In the genomic region with DNA sequence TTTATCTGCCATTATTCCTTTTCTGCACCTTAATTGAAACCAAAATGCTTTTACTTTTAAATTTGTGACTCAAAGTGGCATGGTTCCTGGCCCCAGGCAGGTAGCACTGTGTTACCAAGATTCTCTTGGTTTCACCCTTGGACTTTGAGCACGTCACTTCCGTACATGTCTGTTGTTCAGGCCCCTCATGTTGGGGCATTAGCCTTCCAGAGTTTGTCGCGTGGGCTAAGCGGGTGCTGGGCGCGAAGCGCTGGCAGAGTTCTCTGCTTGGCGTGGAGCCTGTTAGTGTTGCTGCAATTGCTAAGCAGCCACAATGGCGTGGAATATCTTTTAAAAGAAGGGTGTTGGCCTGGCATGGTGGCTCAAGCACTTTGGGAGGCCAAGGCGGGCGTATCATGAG, we compare ENCODE assay signal across 17 cellular contexts. TPM values are rescaled to one million over a fixed set of nuclear protein-coding genes. Genes with fewer than 3 reads are reported as not detected.
A peak's percentile ranks its signal among the peaks of the same experiment; 100 is the strongest.
DNase-seq lines count a peak whose midpoint lies in the region; ATAC-seq, FAIRE-seq and TF ChIP-seq lines count a peak whose summit lies in the region.
"Had no signal": no experiment of that assay in that cellular context is flagged by ENCODE, and none has a peak within 500 bp of the region (broad histone marks: within the 10 kb centered on the region; RNA-seq: fewer than 3 reads in every experiment).

No MANE protein-coding gene starts in this region.

- WGBS in HepG2 (ENCODE audit: low lambda C conversion rate) = 90% methylated on average over 10 of the region's 12 CpGs
- WGBS in spleen, 5 donors = 94 to 97% (median 96%) methylated on average over 12 of the region's 12 CpGs

- no peaks in the 10 kb centered on the region for H3K9me3 ChIP-seq in BLaER1
- no peaks in the 10 kb centered on the region for H3K9me3 ChIP-seq in HepG2 (ENCODE audit: low read length)
- H3K9me3 ChIP-seq in spleen = no peaks in the 10 kb centered on the region
- H3K9me3 ChIP-seq: SJCRH30 had no signal

- CTCF ChIA-PET in HepG2 (lab: Yijun Ruan, JAX; ENCODE audit: low intra/inter-chr PET ratio, low total read pairs) = no interaction called here

- no peak for ATAC-seq in HepG2
- no peak for ATAC-seq in effector memory CD8-positive, alpha-beta T cell (replicated peaks)

- H3K36me3 Mint-ChIP-seq in activated T-helper 1 cell treated with anti-CD3 and anti-CD28 coated beads, Interleukin-12 subunit alpha, Interleukin-12 subunit beta, Interleukin-2, Interleukin-4 antibody, amounts not matched to agents 30 ng/mL and 10 ng/mL and 1 ng/mL, durations not matched to agents 14 hours and 24 hours and 36 hours (ENCODE audit: low read depth) = peaks cover 51% of the 10 kb centered on the region
- peaks cover 27% of the 10 kb centered on the region for H3K36me3 Mint-ChIP-seq in effector memory CD8-positive, alpha-beta T cell (ENCODE audit: insufficient read depth)

- TF ChIP-seq POLR2A in HepG2 (IDR thresholded peaks at IDR 0.05; ENCODE audit: insufficient read depth in 1 of 2, low read depth in 2 of 2, low read length in 2 of 2) = no peak
- no peak for TF ChIP-seq POLR2A in spleen (IDR thresholded peaks at IDR 0.05)

- in situ Hi-C loops in HepG2 (cut with HindIII; ENCODE audit: extremely low pct_ligation_motif_present, low pct_unique_long_range_greater_than_20kb) = no loop called here

- no peak for TF ChIP-seq RAD21 in HepG2 (CRISPR knock-in tag; IDR thresholded peaks at IDR 0.05)

- H3K27ac Mint-ChIP-seq in activated T-helper 1 cell treated with anti-CD3 and anti-CD28 coated beads, Interleukin-12 subunit alpha, Interleukin-12 subunit beta, Interleukin-2, Interleukin-4 antibody, amounts not matched to agents 30 ng/mL and 10 ng/mL and 1 ng/mL, durations not matched to agents 14 hours and 24 hours and 36 hours = peak overlapping the region; percentile 40
- peak overlapping the region in 1 of 2 donors; percentile 46 for H3K27ac Mint-ChIP-seq in effector memory CD8-positive, alpha-beta T cell

- POLR2A ChIA-PET in HepG2 (lab: Yijun Ruan, JAX) = no interaction called here

- no peak for FAIRE-seq in HepG2 (lab: Jason Lieb, UNC)
- FAIRE-seq: H54 had no signal

- no peak overlapping the region for H3K9ac ChIP-seq in BLaER1
- H3K9ac ChIP-seq in HepG2 (ENCODE audit: insufficient read depth, low read depth, low read length) = no peak overlapping the region
- H3K9ac ChIP-seq: KMS-11 had no signal

- H3K4me1 Mint-ChIP-seq in activated T-helper 1 cell treated with anti-CD3 and anti-CD28 coated beads, Interleukin-12 subunit alpha, Interleukin-12 subunit beta, Interleukin-2, Interleukin-4 antibody, amounts not matched to agents 30 ng/mL and 10 ng/mL and 1 ng/mL, durations not matched to agents 14 hours and 24 hours and 36 hours (ENCODE audit: low read depth) = peaks cover 21% of the 10 kb centered on the region
- H3K4me1 Mint-ChIP-seq in effector memory CD8-positive, alpha-beta T cell (ENCODE audit: low read depth in 2 of 2) = peaks cover 1 to 10% of the 10 kb centered on the region in 2 donors

- H3K27me3 ChIP-seq in BLaER1 (no peaks in the 10 kb centered on the region), HepG2 (ENCODE audit: control insufficient read depth in 1 of 2, insufficient read depth in 2 of 2, low read length in 2 of 2) (no peaks in the 10 kb centered on the region), spleen (replicated peaks in 1 of 7) (no peaks in the 10 kb centered on the region), H7 (ENCODE audit: control insufficient read depth, insufficient read depth, low read length) (no peaks in the 10 kb centered on the region)
- H3K27me3 ChIP-seq: SJCRH30 had no signal

- H3K9me3 Mint-ChIP-seq in activated T-helper 1 cell treated with anti-CD3 and anti-CD28 coated beads, Interleukin-12 subunit alpha, Interleukin-12 subunit beta, Interleukin-2, Interleukin-4 antibody, amounts not matched to agents 30 ng/mL and 10 ng/mL and 1 ng/mL, durations not matched to agents 14 hours and 24 hours and 36 hours = peaks cover 11% of the 10 kb centered on the region
- H3K9me3 Mint-ChIP-seq in effector memory CD8-positive, alpha-beta T cell = no peaks in the 10 kb centered on the region

- DNase-seq in activated T-helper 1 cell treated with anti-CD3 and anti-CD28 coated beads, Interleukin-12 subunit alpha, Interleukin-12 subunit beta, Interleukin-2, Interleukin-4 antibody, amounts not matched to agents 30 ng/mL and 10 ng/mL and 1 ng/mL, durations not matched to agents 14 hours and 24 hours and 36 hours (ENCODE audit: low spot score) = no peak
- DNase-seq in HepG2 (ENCODE audit: low spot score) (no peak), spleen (peak; percentile 41), hippocampal formation (lab: John Stamatoyannopoulos, UW) (no peak), H7 (no peak)
- DNase-seq in effector memory CD8-positive, alpha-beta T cell = no peak
- DNase-seq: DMS79, MV-4-11, NCI-H1694 treated with DMSO at 0.1 percent for 48 hours, NCI-H510A, NCI-H774, SJCRH30 had no signal

- H4K20me1 ChIP-seq in BLaER1 (peaks cover 95% of the 10 kb centered on the region), HepG2 (ENCODE audit: insufficient read depth, low read length) (0 out of 2 replicates have a peak, but pooled peaks cover 4% of the 10 kb centered on the region)

- H3K4me1 ChIP-seq in BLaER1 (peaks cover 77% of the 10 kb centered on the region), HepG2 (ENCODE audit: insufficient read depth, low read length) (peaks cover 25% of the 10 kb centered on the region), spleen (no peaks in the 10 kb centered on the region)
- H3K4me1 ChIP-seq: SJCRH30 had no signal

- H3K4me3 ChIP-seq in BLaER1 (no peak overlapping the region), HepG2 (replicated peaks in 1 of 3; ENCODE audit: insufficient read depth in 1 of 3, low read depth in 2 of 3, low read length in 3 of 3) (no peak overlapping the region), spleen (no peak overlapping the region), H7 (ENCODE audit: insufficient read depth, low read depth, low read length) (no peak overlapping the region)
- H3K4me3 ChIP-seq: SJCRH30 had no signal

- no peak for TF ChIP-seq EP300 in HepG2 (IDR thresholded peaks at IDR 0.05; ENCODE audit: low read depth in 2 of 2, low read length in 2 of 2)
- TF ChIP-seq EP300 in HepG2 (CRISPR knock-in tag; IDR thresholded peaks at IDR 0.05; ENCODE audit: borderline replicate concordance) = no peak

- H3K27ac ChIP-seq in BLaER1 (peak overlapping the region; percentile 20; the same call in 1 of the 2 replicates), HepG2 (ENCODE audit: extremely low read length, insufficient read depth, low read length) (no peak overlapping the region), spleen (no peak overlapping the region)
- H3K27ac ChIP-seq: C4-2B, KMS-11, RWPE1, SJCRH30 had no signal

- H3K27me3 Mint-ChIP-seq in activated T-helper 1 cell treated with anti-CD3 and anti-CD28 coated beads, Interleukin-12 subunit alpha, Interleukin-12 subunit beta, Interleukin-2, Interleukin-4 antibody, amounts not matched to agents 30 ng/mL and 10 ng/mL and 1 ng/mL, durations not matched to agents 14 hours and 24 hours and 36 hours (ENCODE audit: insufficient read depth) = no peaks in the 10 kb centered on the region
- no peaks in the 10 kb centered on the region for H3K27me3 Mint-ChIP-seq in effector memory CD8-positive, alpha-beta T cell

- BruUV-seq in HepG2 (replicated peaks; lab: Mats Ljungman, UMichigan) = no TSS peak

- H2AFZ ChIP-seq in HepG2 (ENCODE audit: low read length) = no peak overlapping the region

- no peak for TF ChIP-seq CTCF in HepG2 (CRISPR knock-in tag; IDR thresholded peaks at IDR 0.05)
- no peak for TF ChIP-seq CTCF in spleen (IDR thresholded peaks at IDR 0.05 in 8 of 11, conservative IDR thresholded peaks at IDR 0.05 in 3 of 11)

- H3K79me2 ChIP-seq in HepG2 (ENCODE audit: insufficient read depth, low read length) = no peaks in the 10 kb centered on the region

- peak overlapping the region; percentile 70 for H3K4me2 ChIP-seq in BLaER1
- H3K4me2 ChIP-seq in HepG2 (ENCODE audit: low read depth, low read length) = no peak overlapping the region
- H3K4me2 ChIP-seq: KMS-11 had no signal

- intact Hi-C loops in activated T-helper 1 cell treated with anti-CD3 and anti-CD28 coated beads, Interleukin-12 subunit alpha, Interleukin-12 subunit beta, Interleukin-2, Interleukin-4 antibody, amounts not matched to agents 30 ng/mL and 10 ng/mL and 1 ng/mL, durations not matched to agents 14 hours and 24 hours and 36 hours (cut with micrococcal nuclease) = no loop called here
- intact Hi-C loops in HepG2 (cut with micrococcal nuclease; ENCODE audit: unreplicated experiment) (no loop called here), spleen (cut with DNase I; ENCODE audit: low total_unique reads) (no loop called here)

- H3K36me3 ChIP-seq in BLaER1 (peaks cover 91% of the 10 kb centered on the region), HepG2 (replicated peaks in 1 of 2; ENCODE audit: control insufficient read depth in 1 of 2, insufficient read depth in 2 of 2, low read length in 2 of 2) (peaks cover 23 to 71% of the 10 kb centered on the region in 2 experiments), spleen (peaks cover 0 to 96% (median 62%) of the 10 kb centered on the region in 6 donors), H7 (replicated peaks; ENCODE audit: control insufficient read depth, insufficient read depth, low read length) (peaks cover 17% of the 10 kb centered on the region)

- no peak overlapping the region for H3K4me3 Mint-ChIP-seq in activated T-helper 1 cell treated with anti-CD3 and anti-CD28 coated beads, Interleukin-12 subunit alpha, Interleukin-12 subunit beta, Interleukin-2, Interleukin-4 antibody, amounts not matched to agents 30 ng/mL and 10 ng/mL and 1 ng/mL, durations not matched to agents 14 hours and 24 hours and 36 hours
- H3K4me3 Mint-ChIP-seq in effector memory CD8-positive, alpha-beta T cell = no peak overlapping the region

RNA-seq across cellular contexts. Expression of a gene that starts 14.0 kb away (rescaled TPM):
- total RNA-seq in activated T-helper 1 cell treated with anti-CD3 and anti-CD28 coated beads, Interleukin-12 subunit alpha, Interleukin-12 subunit beta, Interleukin-2, Interleukin-4 antibody, amounts not matched to agents 30 ng/mL and 10 ng/mL and 1 ng/mL, durations not matched to agents 14 hours and 24 hours and 36 hours = 15.2 and 16.8 TPM in 2 replicates
- 8.6 and 8.9 TPM in 2 replicates for total RNA-seq in HepG2 (2016; rRNA removed; fragmentation: Illumina TruSeq; extraction: Trizol)
- total RNA-seq in HepG2 (2016; cell fraction: cytosol; rRNA removed; fragmentation: Illumina TruSeq; extraction: Trizol; ENCODE audit: low read depth) = 2.2 and 3.1 TPM in 2 replicates
- 7.2 and 8.0 TPM in 2 replicates for total RNA-seq in HepG2 (2016; cell fraction: insoluble cytoplasmic fraction; rRNA removed; fragmentation: Illumina TruSeq; extraction: Trizol)
- 11.2 and 13.1 TPM in 2 replicates for total RNA-seq in HepG2 (2016; cell fraction: membrane; rRNA removed; fragmentation: Illumina TruSeq; extraction: Trizol)
- total RNA-seq in HepG2 (2016; cell fraction: nucleus; rRNA removed; fragmentation: Illumina TruSeq; extraction: Trizol) = 5.6 and 5.9 TPM in 2 replicates
- polyA plus RNA-seq in HepG2 (2011; rRNA removed) = 4.6 and 5.1 TPM in 2 replicates
- 5.0 and 5.2 TPM in 2 replicates for polyA plus RNA-seq in HepG2 (2011; cell fraction: cytosol; rRNA removed)
- polyA plus RNA-seq in HepG2 (2011; cell fraction: nucleus; rRNA removed) = 5.8 and 6.6 TPM in 2 replicates
- 8.0 and 9.4 TPM in 2 replicates for polyA plus RNA-seq in HepG2 (2012)
- 2.2 and 2.7 TPM in 2 replicates for polyA plus RNA-seq in HepG2 (2016; cell fraction: cytosol; fragmentation: Illumina TruSeq; extraction: Trizol; ENCODE audit: low read depth)
- 10.4 and 13.0 TPM in 2 replicates for polyA plus RNA-seq in HepG2 (2016; cell fraction: insoluble cytoplasmic fraction; fragmentation: Illumina TruSeq; extraction: Trizol; ENCODE audit: low read depth)
- 8.6 and 9.7 TPM in 2 replicates for polyA plus RNA-seq in HepG2 (2016; cell fraction: membrane; fragmentation: Illumina TruSeq; extraction: Trizol; ENCODE audit: low read depth)
- 10.6 and 12.8 TPM in 2 replicates for polyA plus RNA-seq in HepG2 (2016; cell fraction: nucleus; fragmentation: Illumina TruSeq; extraction: Trizol; ENCODE audit: insufficient read depth, low read depth)
- polyA minus RNA-seq in HepG2 (2011; rRNA and poly(A)+ RNA removed; ENCODE audit: low replicate concordance) = 6.9 and 14.2 TPM in 2 replicates
- 3.9 and 5.1 TPM in 2 replicates for polyA minus RNA-seq in HepG2 (2011; cell fraction: cytosol; rRNA and poly(A)+ RNA removed)
- polyA minus RNA-seq in HepG2 (2011; cell fraction: nucleus; rRNA and poly(A)+ RNA removed) = 5.9 and 6.6 TPM in 2 replicates
- 10 to 100 TPM; 22.6 to 32.2 (median 27.1) TPM for total RNA-seq in spleen
- polyA plus RNA-seq in spleen = 10 to 100 TPM in 2 of 3 donors, 1 to 10 TPM in 1; 9.9 to 15.6 (median 10.8) TPM
- 14.0 TPM in 2 replicates for total RNA-seq in H7 (2014; rRNA removed; shearing (Covaris generic))

RNA-seq across cellular contexts. Expression of a gene that starts 38.7 kb away (rescaled TPM):
- 106 and 115 TPM in 2 replicates for total RNA-seq in activated T-helper 1 cell treated with anti-CD3 and anti-CD28 coated beads, Interleukin-12 subunit alpha, Interleukin-12 subunit beta, Interleukin-2, Interleukin-4 antibody, amounts not matched to agents 30 ng/mL and 10 ng/mL and 1 ng/mL, durations not matched to agents 14 hours and 24 hours and 36 hours
- total RNA-seq in HepG2 (2016; rRNA removed; fragmentation: Illumina TruSeq; extraction: Trizol) = 141 and 213 TPM in 2 replicates
- 24.3 and 28.6 TPM in 2 replicates for total RNA-seq in HepG2 (2016; cell fraction: cytosol; rRNA removed; fragmentation: Illumina TruSeq; extraction: Trizol; ENCODE audit: low read depth)
- 139 and 219 TPM in 2 replicates for total RNA-seq in HepG2 (2016; cell fraction: insoluble cytoplasmic fraction; rRNA removed; fragmentation: Illumina TruSeq; extraction: Trizol)
- 37.5 and 43.6 TPM in 2 replicates for total RNA-seq in HepG2 (2016; cell fraction: membrane; rRNA removed; fragmentation: Illumina TruSeq; extraction: Trizol)
- total RNA-seq in HepG2 (2016; cell fraction: nucleus; rRNA removed; fragmentation: Illumina TruSeq; extraction: Trizol) = 48.8 and 49.5 TPM in 2 replicates
- 27.2 and 32.3 TPM in 2 replicates for polyA plus RNA-seq in HepG2 (2011; rRNA removed)
- 30.3 and 39.4 TPM in 2 replicates for polyA plus RNA-seq in HepG2 (2011; cell fraction: cytosol; rRNA removed)
- polyA plus RNA-seq in HepG2 (2011; cell fraction: nucleus; rRNA removed) = 12.6 and 17.4 TPM in 2 replicates
- polyA plus RNA-seq in HepG2 (2012) = 52.6 and 70.0 TPM in 2 replicates
- 28.9 and 31.1 TPM in 2 replicates for polyA plus RNA-seq in HepG2 (2016; cell fraction: cytosol; fragmentation: Illumina TruSeq; extraction: Trizol; ENCODE audit: low read depth)
- polyA plus RNA-seq in HepG2 (2016; cell fraction: insoluble cytoplasmic fraction; fragmentation: Illumina TruSeq; extraction: Trizol; ENCODE audit: low read depth) = 220 and 231 TPM in 2 replicates
- polyA plus RNA-seq in HepG2 (2016; cell fraction: membrane; fragmentation: Illumina TruSeq; extraction: Trizol; ENCODE audit: low read depth) = 28.9 and 29.2 TPM in 2 replicates
- polyA plus RNA-seq in HepG2 (2016; cell fraction: nucleus; fragmentation: Illumina TruSeq; extraction: Trizol; ENCODE audit: insufficient read depth, low read depth) = 73.7 and 88.9 TPM in 2 replicates
- 23.2 and 27.5 TPM in 2 replicates for polyA minus RNA-seq in HepG2 (2011; rRNA and poly(A)+ RNA removed; ENCODE audit: low replicate concordance)
- 19.1 and 25.1 TPM in 2 replicates for polyA minus RNA-seq in HepG2 (2011; cell fraction: cytosol; rRNA and poly(A)+ RNA removed)
- 36.8 and 50.7 TPM in 2 replicates for polyA minus RNA-seq in HepG2 (2011; cell fraction: nucleus; rRNA and poly(A)+ RNA removed)
- 10 to 100 TPM; 21.3 to 42.7 (median 32.7) TPM for total RNA-seq in spleen
- polyA plus RNA-seq in spleen = 10 to 100 TPM; 17.6 to 29.6 (median 23.8) TPM
- total RNA-seq in H7 (2014; rRNA removed; shearing (Covaris generic)) = 30.7 and 35.4 TPM in 2 replicates
